1 cellular context compared by ENCODE assay signal in genomic region chr13:31161583-31162150, GRCh38.
TF ChIP-seq lines count a peak whose summit lies in the region.

Gene HSPH1 (minus strand): TSS chr13:31161904. CDS start chr13:31161582, 322 bp downstream.

TF ChIP-seq in HepG2, 621 proteins besides CTCF, POLR2A, EP300 and RAD21 (continued from another document and continues in another):
- no peak for TF ChIP-seq HDAC6 (IDR thresholded peaks at IDR 0.05; ENCODE audit: low read depth, low read length)
- no peak for TF ChIP-seq ATRX (CRISPR knock-in tag; IDR thresholded peaks at IDR 0.05; ENCODE audit: borderline replicate concordance)
- TF ChIP-seq REL (CRISPR knock-in tag; conservative IDR thresholded peaks at IDR 0.05): peak; percentile 36; the same call in 1 of the 2 replicates
- TF ChIP-seq RARA (CRISPR knock-in tag; IDR thresholded peaks at IDR 0.05): no peak
- no peak for TF ChIP-seq ZNF280B (CRISPR knock-in tag; IDR thresholded peaks at IDR 0.05; ENCODE audit: borderline replicate concordance)
- TF ChIP-seq STAG1 (CRISPR knock-in tag; IDR thresholded peaks at IDR 0.05): no peak
- no peak for TF ChIP-seq ZBTB38 (CRISPR knock-in tag; IDR thresholded peaks at IDR 0.05)
- TF ChIP-seq ZNF17 (CRISPR knock-in tag; IDR thresholded peaks at IDR 0.05): no peak
- TF ChIP-seq ZNF703 (CRISPR knock-in tag; IDR thresholded peaks at IDR 0.05; ENCODE audit: borderline replicate concordance): peak; percentile 55; the same call in 1 of the 2 replicates
- TF ChIP-seq HMG20A (CRISPR knock-in tag; IDR thresholded peaks at IDR 0.05; ENCODE audit: borderline replicate concordance): no peak
- TF ChIP-seq ZSCAN5A (CRISPR knock-in tag; IDR thresholded peaks at IDR 0.05; ENCODE audit: borderline replicate concordance): 0 out of 2 replicates have a peak, but pooled peaks have one; percentile 47
- 0 out of 2 replicates have a peak, but pooled peaks have one; percentile 85 for TF ChIP-seq ZBED4 (CRISPR knock-in tag; IDR thresholded peaks at IDR 0.05; ENCODE audit: borderline replicate concordance)
- TF ChIP-seq BCLAF1 (IDR thresholded peaks at IDR 0.05): no peak
- no peak; the same call in 1 of the 2 replicates for TF ChIP-seq ZNF12 (CRISPR knock-in tag; IDR thresholded peaks at IDR 0.05)
- no peak for TF ChIP-seq PATZ1 (CRISPR knock-in tag; IDR thresholded peaks at IDR 0.05)
- TF ChIP-seq ZNF430 (CRISPR knock-in tag; IDR thresholded peaks at IDR 0.05): peak; percentile 90
- no peak for TF ChIP-seq SIX1 (CRISPR knock-in tag; IDR thresholded peaks at IDR 0.05; ENCODE audit: borderline replicate concordance)
- TF ChIP-seq FOXP1 (IDR thresholded peaks at IDR 0.05): no peak
- TF ChIP-seq FOXP1 (CRISPR knock-in tag; IDR thresholded peaks at IDR 0.05): no peak
- TF ChIP-seq SALL1 (CRISPR knock-in tag; IDR thresholded peaks at IDR 0.05): peak; percentile 29; the same call in 1 of the 2 replicates
- TF ChIP-seq ZBTB49 (CRISPR knock-in tag; IDR thresholded peaks at IDR 0.05; ENCODE audit: borderline replicate concordance): no peak
- peak; percentile 40 for TF ChIP-seq ZNF781 (CRISPR knock-in tag; IDR thresholded peaks at IDR 0.05; ENCODE audit: borderline replicate concordance, not compliant biosample characterization)
- peak; percentile 84 for TF ChIP-seq POLR2G (IDR thresholded peaks at IDR 0.05; ENCODE audit: low read depth, low read length)
- no peak for TF ChIP-seq HNRNPK (IDR thresholded peaks at IDR 0.05; ENCODE audit: low read depth, low read length, poor library complexity, severe bottlenecking)
- TF ChIP-seq ZNF503 (CRISPR knock-in tag; IDR thresholded peaks at IDR 0.05): no peak
- TF ChIP-seq JUNB (CRISPR knock-in tag; IDR thresholded peaks at IDR 0.05; ENCODE audit: borderline replicate concordance): no peak
- TF ChIP-seq ZNF550 (CRISPR knock-in tag; IDR thresholded peaks at IDR 0.05; ENCODE audit: borderline replicate concordance): no peak
- TF ChIP-seq GATAD2A (CRISPR knock-in tag; IDR thresholded peaks at IDR 0.05): 0 out of 2 replicates have a peak, but pooled peaks have one; percentile 24
- TF ChIP-seq ZNF331 (CRISPR knock-in tag; IDR thresholded peaks at IDR 0.05): peak; percentile 38; the same call in 1 of the 2 replicates
- peak; percentile 71; the same call in 1 of the 2 replicates for TF ChIP-seq KLF12 (CRISPR knock-in tag; IDR thresholded peaks at IDR 0.05; ENCODE audit: borderline replicate concordance)
- TF ChIP-seq ZNF234 (CRISPR knock-in tag; conservative IDR thresholded peaks at IDR 0.05): peak; percentile 83; the same call in 1 of the 2 replicates
- no peak for TF ChIP-seq CEBPZ (IDR thresholded peaks at IDR 0.05; ENCODE audit: low read length)
- TF ChIP-seq YEATS2 (CRISPR knock-in tag; IDR thresholded peaks at IDR 0.05; ENCODE audit: borderline replicate concordance): peak; percentile 85; the same call in 1 of the 2 replicates
- TF ChIP-seq KDM1A (CRISPR knock-in tag; IDR thresholded peaks at IDR 0.05): no peak
- TF ChIP-seq FOXP4 (CRISPR knock-in tag; IDR thresholded peaks at IDR 0.05): 0 out of 2 replicates have a peak, but pooled peaks have one; percentile 38
